Comparison of ENCODE assay signal across 8 cellular contexts in genomic region chrX:135974279-135974856, GRCh38. TPM values are rescaled to one million over a fixed set of nuclear protein-coding genes. Genes with fewer than 3 reads are reported as not detected.
DNase-seq lines count a peak whose midpoint lies in the region; ATAC-seq and TF ChIP-seq lines count a peak whose summit lies in the region.

No MANE protein-coding gene starts in this region.

- no peak for TF ChIP-seq CTCF in CD4-positive, alpha-beta T cell (IDR thresholded peaks at IDR 0.05)

- CTCF ChIA-PET in CD4-positive, alpha-beta T cell (lab: Charles Lee): interaction anchor here (1.3 kb wide), 1 partner anchor 10 kb away, joined by 4 read pairs; the partner anchor contains the start of gene SLC9A6

- intact Hi-C loops in CD4-positive, alpha-beta T cell (cut with DNase I, micrococcal nuclease): loop anchor here in 1 of 2 experiments (5.0 kb wide), 4 partner anchors 452 to 1512 kb away; partner anchors contain the start of genes HPRT1, HTATSF1, INTS6L and SMIM10L2A

- peak overlapping the region; percentile 75 for H3K27ac Mint-ChIP-seq in CD4-positive, alpha-beta T cell
- peak overlapping the region; percentile 38 for H3K27ac Mint-ChIP-seq in central memory CD8-positive, alpha-beta T cell (ENCODE audit: low read depth)

- H3K27ac ChIP-seq in CD4-positive, alpha-beta T cell (ENCODE audit: low read depth, low read length): no peak overlapping the region

- H3K36me3 Mint-ChIP-seq in CD4-positive, alpha-beta T cell (ENCODE audit: low read depth): peaks cover 14% of the 10 kb centered on the region
- H3K36me3 Mint-ChIP-seq in central memory CD8-positive, alpha-beta T cell (ENCODE audit: insufficient read depth): peaks cover 10% of the 10 kb centered on the region

- H3K4me1 Mint-ChIP-seq in CD4-positive, alpha-beta T cell (ENCODE audit: low read depth): peaks cover 51% of the 10 kb centered on the region
- H3K4me1 Mint-ChIP-seq in central memory CD8-positive, alpha-beta T cell: peaks cover 37% of the 10 kb centered on the region

- H3K9me3 Mint-ChIP-seq in CD4-positive, alpha-beta T cell: no peaks in the 10 kb centered on the region
- no peaks in the 10 kb centered on the region for H3K9me3 Mint-ChIP-seq in central memory CD8-positive, alpha-beta T cell

- peak overlapping the region; percentile 84 for H3K4me3 Mint-ChIP-seq in CD4-positive, alpha-beta T cell
- peak overlapping the region; percentile 76 for H3K4me3 Mint-ChIP-seq in central memory CD8-positive, alpha-beta T cell

- no peaks in the 10 kb centered on the region for H3K27me3 ChIP-seq in CD4-positive, alpha-beta T cell (ENCODE audit: control insufficient read depth, insufficient read depth, low read length)

- DNase-seq in CD4-positive, alpha-beta T cell: peak in 9 of 10 experiments; percentile 57 to 74 (median 67)
- DNase-seq in Jurkat, Clone E6-1 (ENCODE audit: low read depth, low spot score): peak; percentile 75
- DNase-seq in UCSD-AML1 (lab: John Stamatoyannopoulos, UW; ENCODE audit: unreplicated experiment) (peak; percentile 71), left lobe of liver (ENCODE audit: low spot score) (peak; percentile 70), NOMO-1 treated with dmso at 0.1 percent for 144 hours (lab: John Stamatoyannopoulos, UW; ENCODE audit: unreplicated experiment) (no peak)
- DNase-seq in central memory CD8-positive, alpha-beta T cell (ENCODE audit: low spot score in 2 of 2): peak; percentile 13 to 17
- peak; percentile 66 to 69 for DNase-seq in stimulated activated CD4-positive, alpha-beta T cell treated with anti-CD3 and anti-CD28 coated beads, Interleukin-2, amount 100 ng/mL, for 24 hours

- peak; percentile 48 for ATAC-seq in CD4-positive, alpha-beta T cell (ENCODE audit: poor library complexity)
- ATAC-seq in central memory CD8-positive, alpha-beta T cell (replicated peaks; ENCODE audit: extremely low read depth, poor library complexity, severe bottlenecking): peak; percentile 38
- peak; percentile 84 for ATAC-seq in left lobe of liver
- no peak for ATAC-seq in GM19023 (IDR thresholded peaks at IDR 0.05; ENCODE audit: unreplicated experiment)

- POLR2A ChIA-PET in CD4-positive, alpha-beta T cell (lab: Charles Lee): interaction anchor here (0.6 to 3.1 kb wide), 4 partner anchors 10 to 906 kb away, joined by 3 to 33 read pairs (median 4); partner anchors contain the start of genes RBMX and SLC9A6

- H3K27me3 Mint-ChIP-seq in CD4-positive, alpha-beta T cell: no peaks in the 10 kb centered on the region
- no peaks in the 10 kb centered on the region for H3K27me3 Mint-ChIP-seq in central memory CD8-positive, alpha-beta T cell

- H3K9me3 ChIP-seq in CD4-positive, alpha-beta T cell (ENCODE audit: control insufficient read depth, low read length): no peaks in the 10 kb centered on the region

- H3K4me3 ChIP-seq in Jurkat, Clone E6-1 (ENCODE audit: low read length): peak overlapping the region; percentile 40

RNA-seq across cellular contexts. Expression of gene MMGT1, which starts 0.6 kb away (rescaled TPM):
- 10 to 100 TPM; 36.4 to 37.0 TPM for total RNA-seq in CD4-positive, alpha-beta T cell
- 10.7 TPM for polyA plus RNA-seq in Jurkat, Clone E6-1 (2012; ENCODE audit: insufficient read depth, insufficient read length)
- total RNA-seq in left lobe of liver: 4.7 TPM

RNA-seq across cellular contexts. Expression of gene SLC9A6, which starts 10.9 kb away (rescaled TPM):
- 10 to 100 TPM; 17.8 to 20.0 TPM for total RNA-seq in CD4-positive, alpha-beta T cell
- polyA plus RNA-seq in Jurkat, Clone E6-1 (2012; ENCODE audit: insufficient read depth, insufficient read length): 8.0 TPM
- total RNA-seq in left lobe of liver: 3.2 TPM
